ENCODE assay signal across 2 cellular contexts in genomic region chr11:120128392-120129172, GRCh38.
TF ChIP-seq lines count a peak whose summit lies in the region.

No MANE protein-coding gene starts in this region.

TF ChIP-seq in SK-N-SH treated with all-trans-retinoic acid at 6 μM for 48 hours, 23 proteins besides CTCF, POLR2A, EP300 and RAD21 (continued from another document):
- TF ChIP-seq, protein P1, sequence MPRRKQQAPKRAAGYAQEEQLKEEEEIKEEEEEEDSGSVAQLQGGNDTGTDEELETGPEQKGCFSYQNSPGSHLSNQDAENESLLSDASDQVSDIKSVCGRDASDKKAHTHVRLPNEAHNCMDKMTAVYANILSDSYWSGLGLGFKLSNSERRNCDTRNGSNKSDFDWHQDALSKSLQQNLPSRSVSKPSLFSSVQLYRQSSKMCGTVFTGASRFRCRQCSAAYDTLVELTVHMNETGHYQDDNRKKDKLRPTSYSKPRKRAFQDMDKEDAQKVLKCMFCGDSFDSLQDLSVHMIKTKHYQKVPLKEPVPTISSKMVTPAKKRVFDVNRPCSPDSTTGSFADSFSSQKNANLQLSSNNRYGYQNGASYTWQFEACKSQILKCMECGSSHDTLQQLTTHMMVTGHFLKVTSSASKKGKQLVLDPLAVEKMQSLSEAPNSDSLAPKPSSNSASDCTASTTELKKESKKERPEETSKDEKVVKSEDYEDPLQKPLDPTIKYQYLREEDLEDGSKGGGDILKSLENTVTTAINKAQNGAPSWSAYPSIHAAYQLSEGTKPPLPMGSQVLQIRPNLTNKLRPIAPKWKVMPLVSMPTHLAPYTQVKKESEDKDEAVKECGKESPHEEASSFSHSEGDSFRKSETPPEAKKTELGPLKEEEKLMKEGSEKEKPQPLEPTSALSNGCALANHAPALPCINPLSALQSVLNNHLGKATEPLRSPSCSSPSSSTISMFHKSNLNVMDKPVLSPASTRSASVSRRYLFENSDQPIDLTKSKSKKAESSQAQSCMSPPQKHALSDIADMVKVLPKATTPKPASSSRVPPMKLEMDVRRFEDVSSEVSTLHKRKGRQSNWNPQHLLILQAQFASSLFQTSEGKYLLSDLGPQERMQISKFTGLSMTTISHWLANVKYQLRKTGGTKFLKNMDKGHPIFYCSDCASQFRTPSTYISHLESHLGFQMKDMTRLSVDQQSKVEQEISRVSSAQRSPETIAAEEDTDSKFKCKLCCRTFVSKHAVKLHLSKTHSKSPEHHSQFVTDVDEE (CRISPR knock-in tag; IDR thresholded peaks at IDR 0.05), result no peak
- TF ChIP-seq CSDC2 (CRISPR knock-in tag; IDR thresholded peaks at IDR 0.05) (no peak), POU6F1 (CRISPR knock-in tag; IDR thresholded peaks at IDR 0.05; ENCODE audit: borderline replicate concordance, low read depth) (no peak), OSR1 (CRISPR knock-in tag; IDR thresholded peaks at IDR 0.05) (no peak), TCF4 (CRISPR knock-in tag; IDR thresholded peaks at IDR 0.05; ENCODE audit: borderline replicate concordance) (no peak), PPARA (CRISPR knock-in tag; IDR thresholded peaks at IDR 0.05; ENCODE audit: borderline replicate concordance) (no peak), RARB (CRISPR knock-in tag; IDR thresholded peaks at IDR 0.05) (no peak), SNAI2 (CRISPR knock-in tag; IDR thresholded peaks at IDR 0.05) (no peak)

TF ChIP-seq in SK-N-SH, 30 proteins besides CTCF, POLR2A, EP300 and RAD21 (continued from another document):
- TF ChIP-seq, protein P2, sequence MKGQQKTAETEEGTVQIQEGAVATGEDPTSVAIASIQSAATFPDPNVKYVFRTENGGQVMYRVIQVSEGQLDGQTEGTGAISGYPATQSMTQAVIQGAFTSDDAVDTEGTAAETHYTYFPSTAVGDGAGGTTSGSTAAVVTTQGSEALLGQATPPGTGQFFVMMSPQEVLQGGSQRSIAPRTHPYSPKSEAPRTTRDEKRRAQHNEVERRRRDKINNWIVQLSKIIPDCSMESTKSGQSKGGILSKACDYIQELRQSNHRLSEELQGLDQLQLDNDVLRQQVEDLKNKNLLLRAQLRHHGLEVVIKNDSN (IDR thresholded peaks at IDR 0.05; ENCODE audit: borderline replicate concordance, low read depth), result no peak
- TF ChIP-seq NRF1 (IDR thresholded peaks at IDR 0.05; ENCODE audit: low read depth, low read length) (no peak), TEAD4 (IDR thresholded peaks at IDR 0.05; ENCODE audit: borderline replicate concordance, insufficient read depth) (no peak), MEF2A (IDR thresholded peaks at IDR 0.05; ENCODE audit: borderline replicate concordance, low read depth) (no peak), ZBTB33 (IDR thresholded peaks at IDR 0.05; ENCODE audit: borderline replicate concordance, low read depth) (no peak), GABPA (IDR thresholded peaks at IDR 0.05; ENCODE audit: low read depth) (no peak), RCOR1 (IDR thresholded peaks at IDR 0.05; ENCODE audit: low read length) (no peak), JUND (IDR thresholded peaks at IDR 0.05) (no peak), FOXJ3 (CRISPR knock-in tag; IDR thresholded peaks at IDR 0.05) (no peak), YY1 (IDR thresholded peaks at IDR 0.05; ENCODE audit: low read depth) (no peak)
- TF ChIP-seq, protein P3, sequence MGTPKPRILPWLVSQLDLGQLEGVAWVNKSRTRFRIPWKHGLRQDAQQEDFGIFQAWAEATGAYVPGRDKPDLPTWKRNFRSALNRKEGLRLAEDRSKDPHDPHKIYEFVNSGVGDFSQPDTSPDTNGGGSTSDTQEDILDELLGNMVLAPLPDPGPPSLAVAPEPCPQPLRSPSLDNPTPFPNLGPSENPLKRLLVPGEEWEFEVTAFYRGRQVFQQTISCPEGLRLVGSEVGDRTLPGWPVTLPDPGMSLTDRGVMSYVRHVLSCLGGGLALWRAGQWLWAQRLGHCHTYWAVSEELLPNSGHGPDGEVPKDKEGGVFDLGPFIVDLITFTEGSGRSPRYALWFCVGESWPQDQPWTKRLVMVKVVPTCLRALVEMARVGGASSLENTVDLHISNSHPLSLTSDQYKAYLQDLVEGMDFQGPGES (IDR thresholded peaks at IDR 0.05; ENCODE audit: low read depth, low read length), result no peak
